2 cellular contexts compared by ENCODE assay signal in the genomic region with DNA sequence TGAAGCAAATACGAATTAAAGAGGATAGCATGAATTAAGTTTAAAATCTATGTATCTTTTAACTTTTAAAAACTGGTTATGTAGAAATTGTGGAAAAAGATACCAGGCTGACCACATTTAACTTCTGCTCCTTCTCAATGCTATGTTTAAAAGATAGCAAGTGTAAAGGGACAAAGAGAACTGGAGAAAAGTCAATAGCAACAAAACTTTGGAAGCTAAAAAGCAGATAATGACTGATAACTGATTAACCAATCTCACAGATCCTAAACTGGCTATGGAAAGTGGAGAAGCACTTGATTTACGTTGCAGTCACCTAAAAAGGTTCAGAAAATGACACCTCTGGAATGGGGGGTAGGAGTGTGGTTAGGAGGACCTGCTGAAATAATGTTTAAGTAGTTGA.
TF ChIP-seq lines count a peak whose summit lies in the region.

No MANE protein-coding gene starts in this region.

TF ChIP-seq in K562, 482 proteins besides CTCF, POLR2A, EP300 and RAD21 (continued from another document):
- TF ChIP-seq, protein P1, sequence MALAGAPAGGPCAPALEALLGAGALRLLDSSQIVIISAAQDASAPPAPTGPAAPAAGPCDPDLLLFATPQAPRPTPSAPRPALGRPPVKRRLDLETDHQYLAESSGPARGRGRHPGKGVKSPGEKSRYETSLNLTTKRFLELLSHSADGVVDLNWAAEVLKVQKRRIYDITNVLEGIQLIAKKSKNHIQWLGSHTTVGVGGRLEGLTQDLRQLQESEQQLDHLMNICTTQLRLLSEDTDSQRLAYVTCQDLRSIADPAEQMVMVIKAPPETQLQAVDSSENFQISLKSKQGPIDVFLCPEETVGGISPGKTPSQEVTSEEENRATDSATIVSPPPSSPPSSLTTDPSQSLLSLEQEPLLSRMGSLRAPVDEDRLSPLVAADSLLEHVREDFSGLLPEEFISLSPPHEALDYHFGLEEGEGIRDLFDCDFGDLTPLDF (CRISPR knock-in tag; IDR thresholded peaks at IDR 0.05): no peak
- TF ChIP-seq ESRRA (IDR thresholded peaks at IDR 0.05; ENCODE audit: borderline replicate concordance, low read depth): no peak

TF ChIP-seq in HepG2, 621 proteins besides CTCF, POLR2A, EP300 and RAD21 (continued from another document):
- TF ChIP-seq HNF1A (IDR thresholded peaks at IDR 0.05; ENCODE audit: low read depth): 0 out of 2 replicates have a peak, but pooled peaks have one; percentile 31
- TF ChIP-seq HNF1A (CRISPR knock-in tag; IDR thresholded peaks at IDR 0.05; ENCODE audit: borderline replicate concordance): no peak
- peak; percentile 57 for TF ChIP-seq FOXA3 (CRISPR knock-in tag; IDR thresholded peaks at IDR 0.05)
- TF ChIP-seq FOXA1 (IDR thresholded peaks at IDR 0.05): no peak
- peak; percentile 32; the same call in 1 of the 2 replicates for TF ChIP-seq FOXA1 (CRISPR knock-in tag; IDR thresholded peaks at IDR 0.05)
- TF ChIP-seq TEAD3 (CRISPR knock-in tag; optimal IDR thresholded peaks at IDR 0.05; ENCODE audit: borderline replicate concordance): no peak
- TF ChIP-seq SOX13 (IDR thresholded peaks at IDR 0.05): no peak
- TF ChIP-seq SOX13 (CRISPR knock-in tag; conservative IDR thresholded peaks at IDR 0.05 in 1 of 2, IDR thresholded peaks at IDR 0.05 in 1 of 2): peak in 1 of 2 experiments; percentile 49; a peak in 1 of 4 replicates
- TF ChIP-seq PRMT3 (CRISPR knock-in tag; IDR thresholded peaks at IDR 0.05; ENCODE audit: borderline replicate concordance, low read depth): no peak
- TF ChIP-seq, protein P2, sequence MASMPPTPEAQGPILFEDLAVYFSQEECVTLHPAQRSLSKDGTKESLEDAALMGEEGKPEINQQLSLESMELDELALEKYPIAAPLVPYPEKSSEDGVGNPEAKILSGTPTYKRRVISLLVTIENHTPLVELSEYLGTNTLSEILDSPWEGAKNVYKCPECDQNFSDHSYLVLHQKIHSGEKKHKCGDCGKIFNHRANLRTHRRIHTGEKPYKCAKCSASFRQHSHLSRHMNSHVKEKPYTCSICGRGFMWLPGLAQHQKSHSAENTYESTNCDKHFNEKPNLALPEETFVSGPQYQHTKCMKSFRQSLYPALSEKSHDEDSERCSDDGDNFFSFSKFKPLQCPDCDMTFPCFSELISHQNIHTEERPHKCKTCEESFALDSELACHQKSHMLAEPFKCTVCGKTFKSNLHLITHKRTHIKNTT (CRISPR knock-in tag; IDR thresholded peaks at IDR 0.05): no peak
- no peak for TF ChIP-seq ZSCAN20 (CRISPR knock-in tag; IDR thresholded peaks at IDR 0.05; ENCODE audit: borderline replicate concordance)
- no peak for TF ChIP-seq HOXA3 (CRISPR knock-in tag; IDR thresholded peaks at IDR 0.05)
- TF ChIP-seq ZNF788 (CRISPR knock-in tag; IDR thresholded peaks at IDR 0.05; ENCODE audit: borderline replicate concordance): no peak
- TF ChIP-seq, protein P3, sequence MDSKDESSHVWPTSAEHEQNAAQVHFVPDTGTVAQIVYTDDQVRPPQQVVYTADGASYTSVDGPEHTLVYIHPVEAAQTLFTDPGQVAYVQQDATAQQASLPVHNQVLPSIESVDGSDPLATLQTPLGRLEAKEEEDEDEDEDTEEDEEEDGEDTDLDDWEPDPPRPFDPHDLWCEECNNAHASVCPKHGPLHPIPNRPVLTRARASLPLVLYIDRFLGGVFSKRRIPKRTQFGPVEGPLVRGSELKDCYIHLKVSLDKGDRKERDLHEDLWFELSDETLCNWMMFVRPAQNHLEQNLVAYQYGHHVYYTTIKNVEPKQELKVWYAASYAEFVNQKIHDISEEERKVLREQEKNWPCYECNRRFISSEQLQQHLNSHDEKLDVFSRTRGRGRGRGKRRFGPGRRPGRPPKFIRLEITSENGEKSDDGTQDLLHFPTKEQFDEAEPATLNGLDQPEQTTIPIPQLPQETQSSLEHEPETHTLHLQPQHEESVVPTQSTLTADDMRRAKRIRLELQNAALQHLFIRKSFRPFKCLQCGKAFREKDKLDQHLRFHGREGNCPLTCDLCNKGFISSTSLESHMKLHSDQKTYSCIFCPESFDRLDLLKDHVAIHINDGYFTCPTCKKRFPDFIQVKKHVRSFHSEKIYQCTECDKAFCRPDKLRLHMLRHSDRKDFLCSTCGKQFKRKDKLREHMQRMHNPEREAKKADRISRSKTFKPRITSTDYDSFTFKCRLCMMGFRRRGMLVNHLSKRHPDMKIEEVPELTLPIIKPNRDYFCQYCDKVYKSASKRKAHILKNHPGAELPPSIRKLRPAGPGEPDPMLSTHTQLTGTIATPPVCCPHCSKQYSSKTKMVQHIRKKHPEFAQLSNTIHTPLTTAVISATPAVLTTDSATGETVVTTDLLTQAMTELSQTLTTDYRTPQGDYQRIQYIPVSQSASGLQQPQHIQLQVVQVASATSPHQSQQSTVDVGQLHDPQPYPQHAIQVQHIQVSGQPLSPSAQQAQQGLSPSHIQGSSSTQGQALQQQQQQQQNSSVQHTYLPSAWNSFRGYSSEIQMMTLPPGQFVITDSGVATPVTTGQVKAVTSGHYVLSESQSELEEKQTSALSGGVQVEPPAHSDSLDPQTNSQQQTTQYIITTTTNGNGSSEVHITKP (CRISPR knock-in tag; IDR thresholded peaks at IDR 0.05; ENCODE audit: low read depth): no peak
